In genomic region chr17:38674013-38674748, GRCh38 we compare ENCODE assay signal across 8 cellular contexts. TPM values are rescaled to one million over a fixed set of nuclear protein-coding genes. Genes with fewer than 3 reads are reported as not detected.
DNase-seq lines count a peak whose midpoint lies in the region; ATAC-seq and TF ChIP-seq lines count a peak whose summit lies in the region.

No MANE protein-coding gene starts in this region.

- POLR2A ChIA-PET in GM10248 (lab: Yijun Ruan, JAX), result no interaction called here
- POLR2A ChIA-PET in RWPE1 (lab: Yijun Ruan, JAX; ENCODE audit: low non-redundant PET), result no interaction called here

- H3K9me3 Mint-ChIP-seq in central memory CD8-positive, alpha-beta T cell, result no peaks in the 10 kb centered on the region

- TF ChIP-seq CTCF in GM10248 (IDR thresholded peaks at IDR 0.05; ENCODE audit: control extremely low read depth, extremely low read depth, low read depth, missing control alignments), result peak; percentile 22
- TF ChIP-seq CTCF in RWPE1 (conservative IDR thresholded peaks at IDR 0.05; ENCODE audit: low read depth), result peak; percentile 23; the same call in 1 of the 2 replicates
- TF ChIP-seq CTCF in upper lobe of right lung (IDR thresholded peaks at IDR 0.05), result no peak

- ATAC-seq in GM21825 (IDR thresholded peaks at IDR 0.05; ENCODE audit: unreplicated experiment) (peak; percentile 13), upper lobe of right lung (peak; percentile 5)
- peak; percentile 30 for ATAC-seq in central memory CD8-positive, alpha-beta T cell (replicated peaks; ENCODE audit: extremely low read depth, poor library complexity, severe bottlenecking)

- CTCF ChIA-PET in GM10248 (lab: Yijun Ruan, JAX), result interaction anchor here (1.4 to 5.7 kb wide), 6 partner anchors 9 to 115 kb away, joined by 4 to 80 read pairs (median 6); no protein-coding TSS in a partner anchor
- CTCF ChIA-PET in RWPE1 (lab: Yijun Ruan, JAX), result interaction anchor here (0.7 to 1.3 kb wide), 4 partner anchors 11 to 35 kb away, joined by 3 read pairs; no protein-coding TSS in a partner anchor

- H3K4me3 ChIP-seq in mononuclear cell (ENCODE audit: low read length) (peak overlapping the region; percentile 40), upper lobe of right lung (peak overlapping the region; percentile 66)

- intact Hi-C loops in upper lobe of right lung (cut with DNase I), result no loop called here

- peak overlapping the region; percentile 57 for H3K4me3 Mint-ChIP-seq in central memory CD8-positive, alpha-beta T cell

- peaks cover 15% of the 10 kb centered on the region for H3K4me1 Mint-ChIP-seq in central memory CD8-positive, alpha-beta T cell

- H3K36me3 Mint-ChIP-seq in central memory CD8-positive, alpha-beta T cell (ENCODE audit: insufficient read depth), result peaks cover 6% of the 10 kb centered on the region

- H3K27me3 Mint-ChIP-seq in central memory CD8-positive, alpha-beta T cell, result peaks cover 53% of the 10 kb centered on the region

- no peaks in the 10 kb centered on the region for H3K9me3 ChIP-seq in mononuclear cell (ENCODE audit: low read depth, low read length)
- H3K9me3 ChIP-seq in upper lobe of right lung, result no peaks in the 10 kb centered on the region

- H3K27ac ChIP-seq in RWPE1 (peak overlapping the region; percentile 48), upper lobe of right lung (peak overlapping the region; percentile 18)

- DNase-seq in GM10248 (ENCODE audit: extremely low spot score) (no peak), RWPE1 (ENCODE audit: low spot score) (no peak), upper lobe of right lung (peak; percentile 75), DMS79 treated with DMSO at 0.1 percent for 48 hours (lab: John Stamatoyannopoulos, UW) (no peak), NCI-H2196 treated with DMSO at 0.1 percent for 48 hours (lab: John Stamatoyannopoulos, UW; ENCODE audit: unreplicated experiment) (no peak)
- DNase-seq in central memory CD8-positive, alpha-beta T cell (ENCODE audit: low spot score in 2 of 2), result no peak

- H3K4me1 ChIP-seq in mononuclear cell (ENCODE audit: insufficient read depth, low read length), result peaks cover 23% of the 10 kb centered on the region
- peaks cover 20% of the 10 kb centered on the region for H3K4me1 ChIP-seq in upper lobe of right lung

- H3K27me3 ChIP-seq in mononuclear cell (ENCODE audit: insufficient read depth, low read length), result peaks cover 60% of the 10 kb centered on the region
- peaks cover 43% of the 10 kb centered on the region for H3K27me3 ChIP-seq in upper lobe of right lung

- H3K36me3 ChIP-seq in upper lobe of right lung, result no peaks in the 10 kb centered on the region

- no peak overlapping the region for H3K27ac Mint-ChIP-seq in central memory CD8-positive, alpha-beta T cell (ENCODE audit: low read depth)

RNA-seq across cellular contexts. Expression of gene EPOP, which starts 0.6 kb away (rescaled TPM):
- total RNA-seq in mononuclear cell (0.63 TPM), upper lobe of right lung (2.1 TPM)

RNA-seq across cellular contexts. Expression of gene MLLT6, which starts 30.9 kb away (rescaled TPM):
- total RNA-seq in mononuclear cell (95.9 TPM), upper lobe of right lung (133 TPM)

RNA-seq across cellular contexts. Expression of gene CISD3, which starts 56.0 kb away (rescaled TPM):
- total RNA-seq in mononuclear cell, result 1.8 TPM
- 29.7 TPM for total RNA-seq in upper lobe of right lung

Comparison
In these comparisons a context has a peak if more than half of its experiments do, and no peak if none do; other contexts are left out.
1. RNA of gene CISD3, which starts 56.0 kb away (total RNA-seq): 29.7 TPM in upper lobe of right lung (single experiment); 1.8 TPM in mononuclear cell (single experiment); every median in the first group is over 10 times any median in the second.
2. Peak in every context shown above with its lines, with median percentiles within 50 percentile points of each other: ATAC-seq.